26 cellular contexts compared by ENCODE assay signal in genomic region chr13:34356686-34357434, GRCh38.
DNase-seq lines count a peak whose midpoint lies in the region; ATAC-seq and TF ChIP-seq lines count a peak whose summit lies in the region.
"Had no signal": no experiment of that assay in that cellular context is flagged by ENCODE, and none has a peak within 500 bp of the region (broad histone marks: within the 10 kb centered on the region; RNA-seq: fewer than 3 reads in every experiment).

No MANE protein-coding gene starts in this region.

- H3K4me3 ChIP-seq in Karpas-422 (ENCODE audit: low read length) (0 out of 2 replicates have a peak overlapping the region, but pooled peaks have one; percentile 22), mesenchymal stem cell (ENCODE audit: insufficient read depth in 1 of 2, low read depth in 1 of 2, low read length in 2 of 2) (no peak overlapping the region)
- H3K4me3 ChIP-seq: ascending aorta, dorsolateral prefrontal cortex, ovary, right atrium auricular region, thyroid gland had no signal

- peak; percentile 25 for DNase-seq in EH (ENCODE audit: low read depth)
- no peak for DNase-seq in Karpas-422
- DNase-seq in mesenchymal stem cell = peak; percentile 50
- no peak for DNase-seq in GOT3 (lab: John Stamatoyannopoulos, UW)
- no peak for DNase-seq in NCI-H1436 (lab: John Stamatoyannopoulos, UW)
- DNase-seq: activated CD4-positive, alpha-beta T cell treated with anti-CD3 and anti-CD28 coated beads, Interleukin-2, amount 50 U/mL, for 48 hours; activated CD4-positive, CD25-positive, alpha-beta regulatory T cell; activated CD8-positive, alpha-beta memory T cell treated with anti-CD3 and anti-CD28 coated beads, Interleukin-2, amount 50 U/mL, for 4 hours; dorsolateral prefrontal cortex; hippocampal formation; immature natural killer cell; NCI-H146; NCI-H2227 treated with DMSO at 0.1 percent for 48 hours; NCI-H774; ovary; Right ventricle myocardium superior; thyroid gland had no signal

- peak overlapping the region in 1 of 2 experiments; percentile 31 for H3K23ac ChIP-seq in mesenchymal stem cell (ENCODE audit: low read length in 2 of 2)

- 64% methylated on average over 3 of the region's 4 CpGs for WGBS in mesenchymal stem cell

- H2AK5ac ChIP-seq in mesenchymal stem cell (ENCODE audit: low read length, severe bottlenecking) = no peak overlapping the region

- no peak overlapping the region for H2BK5ac ChIP-seq in mesenchymal stem cell (ENCODE audit: low read depth, low read length, poor library complexity, severe bottlenecking)

- H4K20me1 ChIP-seq in Karpas-422 (ENCODE audit: insufficient read depth, low read depth, low read length) = no peaks in the 10 kb centered on the region

- no peaks in the 10 kb centered on the region for H3K79me1 ChIP-seq in mesenchymal stem cell (replicated peaks; ENCODE audit: low read length, poor library complexity, severe bottlenecking)

- peak overlapping the region; percentile 57 to 99 for H3K4ac ChIP-seq in mesenchymal stem cell (ENCODE audit: low read depth in 1 of 2, low read length in 2 of 2)

- H4K8ac ChIP-seq in mesenchymal stem cell (ENCODE audit: low read length) = peak overlapping the region; percentile 56

- no peaks in the 10 kb centered on the region for H3K79me2 ChIP-seq in Karpas-422 (ENCODE audit: low read length)

- peaks cover 14% of the 10 kb centered on the region for H3K4me1 ChIP-seq in Karpas-422 (ENCODE audit: low read length)
- H3K4me1 ChIP-seq in mesenchymal stem cell (ENCODE audit: control insufficient read depth, insufficient read depth, low read depth, low read length) = peaks cover 11% of the 10 kb centered on the region
- H3K4me1 ChIP-seq: right atrium auricular region, thyroid gland had no signal

- H3K9me2 ChIP-seq in Karpas-422 (replicated peaks; ENCODE audit: insufficient read depth, low read length) = no peaks in the 10 kb centered on the region

- H3K27ac ChIP-seq in Karpas-422 (ENCODE audit: low read length) = no peak overlapping the region
- H3K27ac ChIP-seq in mesenchymal stem cell (ENCODE audit: low read length, poor library complexity, severe bottlenecking) = no peak overlapping the region
- H3K27ac ChIP-seq: C4-2B, dorsolateral prefrontal cortex, ovary, right atrium auricular region, thyroid gland had no signal

- peak; percentile 52; the same call in 2 of the 3 replicates for ATAC-seq in SK-N-SH treated with all-trans-retinoic acid at 6 μM for 48 hours
- no peak for ATAC-seq in HG02840 (IDR thresholded peaks at IDR 0.05; ENCODE audit: low FRiP score, unreplicated experiment)
- ATAC-seq in GM18867 (IDR thresholded peaks at IDR 0.05; ENCODE audit: unreplicated experiment) = no peak
- ATAC-seq: activated naive CD4-positive, alpha-beta T cell treated with anti-CD3 and anti-CD28 coated beads, Interleukin-2, amount 50 U/mL, for 72 hours; left lobe of liver; natural killer cell treated with Interleukin-12 subunit alpha and Interleukin-12 subunit beta and Interleukin-15 and Interleukin-18, amount 100 ng/mL, for 72 hours had no signal

- H3K18ac ChIP-seq in mesenchymal stem cell (ENCODE audit: low read depth in 1 of 2, low read length in 2 of 2) = peak overlapping the region; percentile 78 to 96

- H3K9ac ChIP-seq in Karpas-422 (ENCODE audit: low read length) (0 out of 2 replicates have a peak overlapping the region, but pooled peaks have one; percentile 19), mesenchymal stem cell (ENCODE audit: low read length) (no peak overlapping the region)

- no peak overlapping the region for H2BK15ac ChIP-seq in mesenchymal stem cell (ENCODE audit: low read depth, poor library complexity, severe bottlenecking)

- H2BK12ac ChIP-seq in mesenchymal stem cell (ENCODE audit: low read length in 2 of 2) = peak overlapping the region; percentile 69 to 71

- peak overlapping the region in 1 of 2 experiments; percentile 93 for H3K14ac ChIP-seq in mesenchymal stem cell (ENCODE audit: low read length in 2 of 2)

- H3K4me2 ChIP-seq in Karpas-422 (ENCODE audit: low read depth, low read length, poor library complexity, severe bottlenecking) (peak overlapping the region; percentile 14), mesenchymal stem cell (ENCODE audit: low read length, poor library complexity, severe bottlenecking) (no peak overlapping the region)

- peak overlapping the region; percentile 70 for H4K91ac ChIP-seq in mesenchymal stem cell (ENCODE audit: low read length)

- H2AFZ ChIP-seq in Karpas-422 (ENCODE audit: low read length) = no peak overlapping the region
- H2AFZ ChIP-seq in mesenchymal stem cell (ENCODE audit: low read depth, low read length) = no peak overlapping the region

- no peak overlapping the region for H2BK120ac ChIP-seq in mesenchymal stem cell (ENCODE audit: low read depth, low read length)

- H3K9me3 ChIP-seq in Karpas-422 (ENCODE audit: low read length) = no peaks in the 10 kb centered on the region
- no peaks in the 10 kb centered on the region for H3K9me3 ChIP-seq in mesenchymal stem cell (ENCODE audit: control insufficient read depth, low read length)
- H3K9me3 ChIP-seq: ovary, right atrium auricular region, thyroid gland had no signal

- H3K27me3 ChIP-seq in Karpas-422 (ENCODE audit: low read length) (no peaks in the 10 kb centered on the region), mesenchymal stem cell (ENCODE audit: control insufficient read depth in 1 of 2, insufficient read depth in 1 of 2, low read length in 2 of 2) (no peaks in the 10 kb centered on the region)
- H3K27me3 ChIP-seq: ascending aorta, dorsolateral prefrontal cortex, ovary, right atrium auricular region, thyroid gland had no signal

- H3K36me3 ChIP-seq in Karpas-422 (ENCODE audit: insufficient read depth, low read length) = no peaks in the 10 kb centered on the region
- H3K36me3 ChIP-seq in mesenchymal stem cell (ENCODE audit: control insufficient read depth in 1 of 2, insufficient read depth in 2 of 2, low read depth in 1 of 2, low read length in 2 of 2) = no peaks in the 10 kb centered on the region
- H3K36me3 ChIP-seq: ascending aorta, ovary, right atrium auricular region, thyroid gland had no signal

TF ChIP-seq in SK-N-SH treated with all-trans-retinoic acid at 6 μM for 48 hours, 23 proteins besides CTCF, POLR2A, EP300 and RAD21 (continues in another document):
- TF ChIP-seq BACH2 (CRISPR knock-in tag; IDR thresholded peaks at IDR 0.05; ENCODE audit: borderline replicate concordance) = no peak
- TF ChIP-seq PATZ1 (CRISPR knock-in tag; IDR thresholded peaks at IDR 0.05; ENCODE audit: borderline replicate concordance) = no peak
- no peak for TF ChIP-seq ZNF8 (CRISPR knock-in tag; IDR thresholded peaks at IDR 0.05)
- no peak for TF ChIP-seq CREB5 (CRISPR knock-in tag; IDR thresholded peaks at IDR 0.05; ENCODE audit: low read depth)
- TF ChIP-seq TCF4 (CRISPR knock-in tag; IDR thresholded peaks at IDR 0.05; ENCODE audit: borderline replicate concordance) = no peak
- no peak for TF ChIP-seq GLIS3 (CRISPR knock-in tag; IDR thresholded peaks at IDR 0.05)
- no peak for TF ChIP-seq TSHZ2 (CRISPR knock-in tag; IDR thresholded peaks at IDR 0.05)
- TF ChIP-seq RARB (CRISPR knock-in tag; IDR thresholded peaks at IDR 0.05) = no peak
- no peak for TF ChIP-seq ESRRG (CRISPR knock-in tag; IDR thresholded peaks at IDR 0.05)

Comparison
In these comparisons a context has a peak if more than half of its experiments do, and no peak if none do; other contexts are left out.
1. DNase-seq: peak in EH (single experiment) and mesenchymal stem cell (single experiment); none in Karpas-422 (single experiment), GOT3 (single experiment) and NCI-H1436 (single experiment).